ENCODE assay signal across 27 cellular contexts in the genomic region with DNA sequence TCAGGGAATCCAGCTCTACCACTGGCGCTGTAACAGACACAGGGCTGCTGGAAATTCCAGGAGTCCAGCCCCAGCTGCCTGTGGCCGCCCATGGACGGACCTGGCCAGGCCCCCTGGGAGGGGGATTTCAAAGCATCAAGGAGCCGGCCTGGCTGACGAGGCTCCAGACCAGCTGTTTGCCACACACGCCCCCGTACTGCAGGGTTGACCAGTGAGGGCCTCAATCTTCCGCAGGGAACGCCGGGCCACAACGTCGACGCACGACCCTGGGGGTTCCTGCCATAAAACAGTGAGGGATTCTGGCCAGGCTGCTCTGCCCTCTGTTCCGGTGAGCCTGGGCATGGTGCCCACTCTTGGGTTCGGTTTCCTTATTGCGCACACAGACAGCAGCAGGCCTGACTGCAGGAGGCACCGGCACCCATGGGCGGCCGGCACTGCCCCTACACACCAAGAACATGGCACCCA.
"Had no signal": no experiment of that assay in that cellular context is flagged by ENCODE, and none has a peak within 500 bp of the region (broad histone marks: within the 10 kb centered on the region; RNA-seq: fewer than 3 reads in every experiment).

No MANE protein-coding gene starts in this region.

- DNase-seq: activated CD4-positive, alpha-beta T cell treated with anti-CD3 and anti-CD28 coated beads for 4 hours; activated CD4-positive, alpha-beta T cell treated with anti-CD3 and anti-CD28 coated beads, Interleukin-2, amount 50 U/mL, for 48 hours; activated CD8-positive, alpha-beta memory T cell treated with anti-CD3 and anti-CD28 coated beads, Interleukin-2, amount 50 U/mL, for 48 hours; activated gamma-delta T cell treated with Interleukin-2 at 50 U/mL for 16 hours; activated naive CD4-positive, alpha-beta T cell treated with anti-CD3 and anti-CD28 coated beads, Interleukin-2, amount 50 U/mL, for 16 hours; activated T-cell treated with anti-CD3 and anti-CD28 coated beads, Interleukin-2, amount 50 U/mL, for 24 hours; amygdala; effector CD4-positive, alpha-beta T cell; esophagus squamous epithelium; foreskin melanocyte; heart right ventricle; kidney glomerular epithelial cell; pancreas; retina; stimulated activated naive CD4-positive, alpha-beta T cell; SW 1271; T-helper 9 cell; testis; trophoblast cell; uterus had no signal

- H3K4me3 ChIP-seq: esophagus squamous epithelium, heart right ventricle, left lung, mucosa of descending colon, pancreas, prostate gland, testis, uterus had no signal

- FAIRE-seq: pancreas, TTC549 had no signal

- H3K27ac ChIP-seq: epithelial cell of prostate, esophagus squamous epithelium, heart right ventricle, left lung, pancreas, prostate gland, testis, uterus, VCaP had no signal

- H3K36me3 ChIP-seq: pancreas, prostate gland, uterus had no signal

- H3K27me3 ChIP-seq: esophagus squamous epithelium, heart right ventricle, left lung, pancreas, testis, uterus had no signal

- H3K9me3 ChIP-seq: esophagus squamous epithelium, mucosa of descending colon, pancreas, prostate gland, testis, uterus had no signal

- ATAC-seq: activated T-helper 17 cell treated with anti-CD3 and anti-CD28 coated beads, Interleukin-2, amount 50 U/mL, for 72 hours; heart right ventricle; left lung; mucosa of descending colon; pancreas had no signal
